ENCODE assay signal across 9 cellular contexts in the genomic region with DNA sequence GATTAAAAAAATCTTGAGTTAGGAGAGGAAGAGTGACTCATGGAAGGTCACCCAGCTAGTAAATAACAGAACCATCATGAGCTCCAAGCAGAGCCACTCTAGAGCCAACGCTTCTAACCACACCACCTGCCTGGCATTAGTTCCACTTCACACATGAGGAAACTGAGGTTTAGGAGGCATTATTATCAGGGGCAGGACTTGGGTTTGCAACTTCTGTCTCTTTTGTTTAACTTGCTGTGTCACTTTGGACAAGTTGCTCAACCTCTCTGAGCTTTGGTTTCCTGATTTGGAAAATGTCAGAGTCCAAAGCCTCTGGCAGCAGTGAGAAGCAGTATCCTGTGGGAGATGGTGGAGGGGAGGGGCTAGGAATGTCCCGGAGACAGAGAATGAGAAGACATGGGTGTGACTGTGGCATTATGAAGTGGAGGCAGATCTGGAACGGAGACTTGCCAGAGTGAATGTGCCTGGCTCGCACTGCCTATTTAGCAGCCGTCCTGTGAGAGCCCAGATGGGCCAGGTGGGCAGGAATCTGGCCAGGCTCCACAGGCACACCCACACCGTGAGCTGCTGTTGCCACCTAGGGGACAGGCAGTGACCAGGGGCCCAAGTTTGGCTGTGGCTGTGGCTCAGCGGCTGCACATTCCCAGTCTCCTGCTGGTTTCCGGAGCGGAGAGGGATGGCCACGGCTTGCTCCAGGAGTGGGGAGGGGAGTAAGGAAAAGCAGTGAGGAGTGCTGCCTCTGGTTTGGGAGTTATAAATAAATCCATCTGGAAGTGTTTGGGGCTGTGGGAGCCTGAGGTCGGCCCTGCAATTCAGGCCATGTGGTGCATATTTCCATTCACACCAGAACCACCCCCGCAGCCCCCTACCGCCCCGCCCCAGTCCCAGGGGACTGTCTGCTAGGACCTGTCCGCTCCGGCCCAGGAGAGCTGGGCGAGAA.
DNase-seq lines count a peak whose midpoint lies in the region; FAIRE-seq and TF ChIP-seq lines count a peak whose summit lies in the region.
"Had no signal": no experiment of that assay in that cellular context is flagged by ENCODE, and none has a peak within 500 bp of the region (broad histone marks: within the 10 kb centered on the region; RNA-seq: fewer than 3 reads in every experiment).

No MANE protein-coding gene starts in this region.

- no peak overlapping the region for H3K27ac Mint-ChIP-seq in HFFc6

- no peak overlapping the region for H2AFZ ChIP-seq in keratinocyte (ENCODE audit: control insufficient read depth, low read length)

- peaks cover 15% of the 10 kb centered on the region for H3K27me3 Mint-ChIP-seq in HFFc6 (ENCODE audit: insufficient read depth)

- H3K4me3 ChIP-seq in astrocyte of the cerebellum (ENCODE audit: low read depth, low read length) (no peak overlapping the region), keratinocyte (ENCODE audit: control insufficient read depth in 2 of 3, extremely low read depth in 1 of 3, insufficient read depth in 2 of 3, low read depth in 1 of 3, low read length in 3 of 3) (no peak overlapping the region), tibial artery (no peak overlapping the region)

- no peaks in the 10 kb centered on the region for H3K9me1 ChIP-seq in keratinocyte (ENCODE audit: control insufficient read depth, extremely low read depth, insufficient read depth, low read length)

- no peaks in the 10 kb centered on the region for H3K9me3 ChIP-seq in keratinocyte (ENCODE audit: control insufficient read depth, low read depth, low read length)
- no peaks in the 10 kb centered on the region for H3K9me3 ChIP-seq in tibial artery

- no peaks in the 10 kb centered on the region for H3K9me3 Mint-ChIP-seq in HFFc6

- H3K27me3 ChIP-seq in keratinocyte (ENCODE audit: control insufficient read depth, extremely low read depth, insufficient read depth, low read length) (peaks cover 22% of the 10 kb centered on the region), tibial artery (no peaks in the 10 kb centered on the region)

- peaks cover 24% of the 10 kb centered on the region for H3K4me1 Mint-ChIP-seq in HFFc6 (ENCODE audit: low read depth)

- intact Hi-C loops in tibial artery (cut with DNase I; ENCODE audit: low total_unique reads): loop anchor here (5.0 kb wide), 1 partner anchor 128 kb away; the partner anchor contains the start of gene RTL5

- H4K20me1 ChIP-seq in keratinocyte (ENCODE audit: control insufficient read depth, extremely low read depth, insufficient read depth, low read length): peaks cover 2% of the 10 kb centered on the region

- no peak overlapping the region for H3K27ac ChIP-seq in keratinocyte (ENCODE audit: control insufficient read depth, insufficient read depth, low read length)
- peak overlapping the region; percentile 55 to 68 for H3K27ac ChIP-seq in tibial artery

- no peak overlapping the region for H3K9ac ChIP-seq in keratinocyte (ENCODE audit: control insufficient read depth, extremely low read depth, insufficient read depth, low read length)

- H3K4me3 Mint-ChIP-seq in HFFc6: peak overlapping the region; percentile 50; the same call in 1 of the 2 replicates

- in situ Hi-C loops in astrocyte of the cerebellum (cut with HindIII; ENCODE audit: low sequenced_read_pairs): no loop called here

- no peak for FAIRE-seq in keratinocyte (lab: Jason Lieb, UNC)
- FAIRE-seq: colon had no signal

- H3K4me1 ChIP-seq in keratinocyte (ENCODE audit: control insufficient read depth, extremely low read depth, insufficient read depth, low read length) (no peaks in the 10 kb centered on the region), tibial artery (peaks cover 0 to 26% (median 7%) of the 10 kb centered on the region in 4 donors)

- H3K36me3 ChIP-seq in keratinocyte (ENCODE audit: control insufficient read depth in 2 of 2, extremely low read depth in 1 of 2, insufficient read depth in 2 of 2, low read length in 2 of 2) (no peaks in the 10 kb centered on the region), tibial artery (no peaks in the 10 kb centered on the region)

- no peak for TF ChIP-seq CTCF in HFFc6 (IDR thresholded peaks at IDR 0.05)
- TF ChIP-seq CTCF in astrocyte of the cerebellum (IDR thresholded peaks at IDR 0.05; ENCODE audit: low read depth, low read length, missing control alignments): no peak
- peak in 2 of 3 experiments; percentile 5 to 44 for TF ChIP-seq CTCF in keratinocyte (optimal IDR thresholded peaks at IDR 0.05 in 1 of 3, IDR thresholded peaks at IDR 0.05 in 1 of 3, conservative IDR thresholded peaks at IDR 0.05 in 1 of 3; ENCODE audit: extremely low read depth in 1 of 3, insufficient read depth in 2 of 3, low read length in 3 of 3)
- TF ChIP-seq CTCF in tibial artery (IDR thresholded peaks at IDR 0.05): no peak

- H3K4me2 ChIP-seq in keratinocyte (ENCODE audit: control insufficient read depth, extremely low read depth, insufficient read depth, low read depth, low read length): no peak overlapping the region

- dilution Hi-C loops in keratinocyte (cut with MboI; ENCODE audit: extremely low pct_ligation_motif_present, low sequenced_read_pairs): no loop called here

- DNase-seq in HFFc6: no peak
- DNase-seq in astrocyte of the cerebellum (ENCODE audit: low read depth): peak; percentile 62
- no peak for DNase-seq in keratinocyte (ENCODE audit: low read depth, low spot score)
- peak in 1 of 2 donors; percentile 40 for DNase-seq in tibial artery
- no peak for DNase-seq in kidney glomerular epithelial cell (lab: John Stamatoyannopoulos, UW)
- DNase-seq in germinal center (ENCODE audit: low spot score): no peak
- DNase-seq in NK-92 (lab: John Stamatoyannopoulos, UW; ENCODE audit: unreplicated experiment): no peak
- DNase-seq: T1000 had no signal

- H3K36me3 Mint-ChIP-seq in HFFc6 (ENCODE audit: low read depth): no peaks in the 10 kb centered on the region

- H3K79me2 ChIP-seq in keratinocyte (ENCODE audit: control insufficient read depth, insufficient read depth, low read length): no peaks in the 10 kb centered on the region

Comparison
In these comparisons a context has a peak if more than half of its experiments do, and no peak if none do; other contexts are left out.
1. CTCF ChIP-seq: peak in keratinocyte (2 of 3); none in HFFc6 (single experiment), astrocyte of the cerebellum (single experiment) and tibial artery (0 of 2).